In the genomic region with DNA sequence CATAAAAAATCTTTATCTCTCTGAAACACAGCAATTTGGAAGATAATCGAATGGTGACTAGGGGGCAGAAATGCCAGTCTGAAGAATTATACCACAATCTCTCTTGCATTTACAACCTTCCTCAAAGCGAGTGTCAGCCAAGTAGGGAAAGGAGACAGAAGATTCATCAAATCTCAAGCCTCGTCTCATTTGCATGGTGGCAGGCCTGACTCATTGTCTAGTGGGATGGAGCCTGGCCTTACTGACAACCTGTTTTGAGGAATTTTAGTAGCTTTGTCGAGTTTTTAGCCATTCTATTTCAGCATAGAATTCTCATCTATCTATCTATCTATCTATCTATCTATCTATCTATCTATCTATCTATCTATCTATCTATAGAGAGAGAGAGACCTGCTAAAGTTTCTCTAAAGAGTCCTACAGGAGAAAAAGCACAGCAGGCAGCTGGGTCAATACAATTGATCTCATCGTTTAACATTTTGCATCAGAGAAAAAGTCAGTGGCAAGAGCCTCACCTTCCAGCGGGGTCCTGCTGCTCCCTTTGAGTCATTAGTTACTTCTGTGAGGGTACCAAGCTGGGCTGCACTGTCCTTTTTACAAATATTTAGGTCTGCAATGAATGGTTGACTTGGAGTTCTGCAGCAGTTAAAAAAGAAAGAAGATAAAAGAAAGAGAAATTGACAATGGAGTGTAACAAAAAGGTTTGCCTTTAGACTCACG, we compare ENCODE assay signal across 18 cellular contexts.
A peak's percentile ranks its signal among the peaks of the same experiment; 100 is the strongest.
DNase-seq lines count a peak whose midpoint lies in the region; ATAC-seq and TF ChIP-seq lines count a peak whose summit lies in the region.
"Had no signal": no experiment of that assay in that cellular context is flagged by ENCODE, and none has a peak within 500 bp of the region (broad histone marks: within the 10 kb centered on the region; RNA-seq: fewer than 3 reads in every experiment).

No MANE protein-coding gene starts in this region.

- H3K4me3 Mint-ChIP-seq in CD8-positive, alpha-beta T cell, result no peak overlapping the region
- H3K4me3 Mint-ChIP-seq: HFFc6 had no signal

- TF ChIP-seq CTCF in CD8-positive, alpha-beta T cell (IDR thresholded peaks at IDR 0.05), result no peak

- H3K36me3 Mint-ChIP-seq in CD8-positive, alpha-beta T cell, result no peaks in the 10 kb centered on the region

- no peak overlapping the region for H3K4me3 ChIP-seq in CD8-positive, alpha-beta T cell (ENCODE audit: low read depth, low read length)
- H3K4me3 ChIP-seq: BLaER1, GM12878 had no signal

- DNase-seq in NCI-H748 (lab: John Stamatoyannopoulos, UW; ENCODE audit: unreplicated experiment) (peak; percentile 42), NCI-H748 treated with DMSO at 0.1 percent for 48 hours (lab: John Stamatoyannopoulos, UW) (no peak), OCI-M1 (lab: John Stamatoyannopoulos, UW) (peak; percentile 15), iPS-NIHi7 (ENCODE audit: extremely low spot score) (peak; percentile 15)
- DNase-seq in CD8-positive, alpha-beta T cell, result no peak
- DNase-seq: AML-193, DMS 273 treated with DMSO at 0.1 percent for 48 hours, GOT3, HCEC 1CT, HFFc6, IMR-90, KBM-7 had no signal

- no peak overlapping the region for H3K27ac ChIP-seq in CD8-positive, alpha-beta T cell (ENCODE audit: low read depth, low read length)
- H3K27ac ChIP-seq: 22Rv1, BLaER1 had no signal

- no peaks in the 10 kb centered on the region for H3K27me3 Mint-ChIP-seq in CD8-positive, alpha-beta T cell (ENCODE audit: low read depth)

- H3K9me3 Mint-ChIP-seq in CD8-positive, alpha-beta T cell, result peaks cover 9% of the 10 kb centered on the region

- no peak overlapping the region for H3K27ac Mint-ChIP-seq in CD8-positive, alpha-beta T cell
- H3K27ac Mint-ChIP-seq: HFFc6 had no signal

- POLR2A ChIA-PET in CD8-positive, alpha-beta T cell (lab: Charles Lee), result no interaction called here

- ATAC-seq in HG03196 (IDR thresholded peaks at IDR 0.05; ENCODE audit: unreplicated experiment) (no peak), GM19463 (IDR thresholded peaks at IDR 0.05; ENCODE audit: unreplicated experiment) (no peak), HG02642 (IDR thresholded peaks at IDR 0.05; ENCODE audit: poor library complexity, unreplicated experiment) (no peak)
- no peak for ATAC-seq in CD8-positive, alpha-beta T cell
- ATAC-seq: GM12878 had no signal

- no peaks in the 10 kb centered on the region for H3K36me3 ChIP-seq in CD8-positive, alpha-beta T cell (ENCODE audit: insufficient read depth, low read length)
- H3K36me3 ChIP-seq: BLaER1 had no signal

- intact Hi-C loops in CD8-positive, alpha-beta T cell (cut with DNase I, micrococcal nuclease), result no loop called here

- H3K4me1 Mint-ChIP-seq in CD8-positive, alpha-beta T cell (ENCODE audit: low read depth), result no peaks in the 10 kb centered on the region

- no peaks in the 10 kb centered on the region for H3K9me3 ChIP-seq in CD8-positive, alpha-beta T cell (ENCODE audit: low read length)

- H3K27me3 ChIP-seq in CD8-positive, alpha-beta T cell (ENCODE audit: insufficient read depth, low read length), result no peaks in the 10 kb centered on the region
- H3K27me3 ChIP-seq: BLaER1 had no signal

- CTCF ChIA-PET in CD8-positive, alpha-beta T cell (lab: Charles Lee), result no interaction called here

- no peaks in the 10 kb centered on the region for H3K4me1 ChIP-seq in CD8-positive, alpha-beta T cell (ENCODE audit: insufficient read depth, low read length)

Comparison
In these comparisons a context has a peak if more than half of its experiments do, and no peak if none do; other contexts are left out.
1. DNase-seq: peak in NCI-H748 (single experiment), OCI-M1 (single experiment) and iPS-NIHi7 (single experiment); none in NCI-H748 treated with DMSO at 0.1 percent for 48 hours (single experiment) and CD8-positive, alpha-beta T cell (0 of 7).